Comparison of ENCODE assay signal across 12 cellular contexts in genomic region chr1:184953600-184954219, GRCh38. TPM values are rescaled to one million over a fixed set of nuclear protein-coding genes. Genes with fewer than 3 reads are reported as not detected.
A peak's percentile ranks its signal among the peaks of the same experiment; 100 is the strongest.
DNase-seq lines count a peak whose midpoint lies in the region; ATAC-seq, FAIRE-seq and TF ChIP-seq lines count a peak whose summit lies in the region.
"Had no signal": no experiment of that assay in that cellular context is flagged by ENCODE, and none has a peak within 500 bp of the region (broad histone marks: within the 10 kb centered on the region; RNA-seq: fewer than 3 reads in every experiment).

No MANE protein-coding gene starts in this region.

- peaks cover 34 to 72% (median 70%) of the 10 kb centered on the region in 3 donors for H3K4me1 Mint-ChIP-seq in CD8-positive, alpha-beta memory T cell
- H3K4me1 Mint-ChIP-seq in naive thymus-derived CD4-positive, alpha-beta T cell = peaks cover 0 to 15% (median 0%) of the 10 kb centered on the region in 7 donors

- no peak overlapping the region for H3K27ac ChIP-seq in CD8-positive, alpha-beta memory T cell (ENCODE audit: low read depth, low read length)
- H3K27ac ChIP-seq in GM12878 (ENCODE audit: control insufficient read depth, insufficient read depth) = no peak overlapping the region
- H3K27ac ChIP-seq in naive thymus-derived CD4-positive, alpha-beta T cell (ENCODE audit: low read depth, low read length) = no peak overlapping the region
- H3K27ac ChIP-seq: VCaP had no signal

- no peak for FAIRE-seq in GM12878 (lab: Jason Lieb, UNC)
- FAIRE-seq in GM12891 (lab: Jason Lieb, UNC) = no peak

- no peak for TF ChIP-seq CTCF in GM12878 (IDR thresholded peaks at IDR 0.05 in 2 of 3, conservative IDR thresholded peaks at IDR 0.05 in 1 of 3; ENCODE audit: control insufficient read depth in 2 of 3, extremely low read depth in 1 of 3, insufficient read depth in 1 of 3, low read depth in 3 of 3, low read length in 3 of 3)

- H3K9me3 ChIP-seq in CD8-positive, alpha-beta memory T cell (ENCODE audit: low read length) = no peaks in the 10 kb centered on the region
- no peaks in the 10 kb centered on the region for H3K9me3 ChIP-seq in GM12878 (replicated peaks; ENCODE audit: control insufficient read depth, insufficient read depth, low read length)
- no peaks in the 10 kb centered on the region for H3K9me3 ChIP-seq in naive thymus-derived CD4-positive, alpha-beta T cell (ENCODE audit: control insufficient read depth in 2 of 3, low read length in 3 of 3)

- RAD21 ChIA-PET in GM12878 (lab: Charles Lee; ENCODE audit: unreplicated experiment) = interaction anchor here (1.2 kb wide), 1 partner anchor 13 kb away, joined by 3 read pairs; no protein-coding TSS in a partner anchor

- intact Hi-C loops in GM12878 (cut with micrococcal nuclease; ENCODE audit: unreplicated experiment) = no loop called here
- intact Hi-C loops in naive thymus-derived CD4-positive, alpha-beta T cell (cut with micrococcal nuclease) = loop anchor here in 1 of 2 donors (2.0 kb wide), 1 partner anchor 19 kb away; no protein-coding TSS in a partner anchor

- CTCF ChIA-PET in CD8-positive, alpha-beta memory T cell (lab: Charles Lee) = no interaction called here
- CTCF ChIA-PET in GM12878 (lab: Yijun Ruan, JAX) = interaction anchor here (0.6 to 1.3 kb wide), 3 partner anchors 18 to 145 kb away, joined by 3 to 4 read pairs (median 3); no protein-coding TSS in a partner anchor
- CTCF ChIA-PET in naive thymus-derived CD4-positive, alpha-beta T cell (lab: Charles Lee) = no interaction called here

- no peak overlapping the region for H3K4me2 ChIP-seq in GM12878 (ENCODE audit: control insufficient read depth, insufficient read depth)

- in situ Hi-C loops in GM12878 (cut with MboI) = no loop called here

- TF ChIP-seq POLR2A in GM12878 (IDR thresholded peaks at IDR 0.05; ENCODE audit: low read depth, low read length) (no peak), GM12891 (IDR thresholded peaks at IDR 0.05; ENCODE audit: low read depth, low read length) (no peak)

- no peak overlapping the region for H3K4me3 ChIP-seq in CD8-positive, alpha-beta memory T cell (ENCODE audit: low read length)
- H3K4me3 ChIP-seq in GM12878 = no peak overlapping the region
- H3K4me3 ChIP-seq in naive thymus-derived CD4-positive, alpha-beta T cell (ENCODE audit: low read length) = no peak overlapping the region

- peaks cover 0 to 1% of the 10 kb centered on the region in 2 donors for H3K27me3 Mint-ChIP-seq in CD8-positive, alpha-beta memory T cell
- peaks cover 0 to 2% (median 0%) of the 10 kb centered on the region in 5 donors for H3K27me3 Mint-ChIP-seq in naive thymus-derived CD4-positive, alpha-beta T cell

- no peaks in the 10 kb centered on the region for H3K36me3 ChIP-seq in CD8-positive, alpha-beta memory T cell (ENCODE audit: insufficient read depth, low read length)
- no peaks in the 10 kb centered on the region for H3K36me3 ChIP-seq in GM12878 (ENCODE audit: control insufficient read depth in 2 of 2, insufficient read depth in 2 of 2, low read length in 1 of 2)
- no peaks in the 10 kb centered on the region for H3K36me3 ChIP-seq in naive thymus-derived CD4-positive, alpha-beta T cell (ENCODE audit: control insufficient read depth in 2 of 3, insufficient read depth in 3 of 3, low read length in 3 of 3)

- ATAC-seq in GM12878 (no peak), GM18861 (IDR thresholded peaks at IDR 0.05; ENCODE audit: unreplicated experiment) (no peak)
- peak; percentile 53 for ATAC-seq in naive thymus-derived CD4-positive, alpha-beta T cell

- peaks cover 0 to 17% (median 7%) of the 10 kb centered on the region in 3 donors for H3K36me3 Mint-ChIP-seq in CD8-positive, alpha-beta memory T cell
- H3K36me3 Mint-ChIP-seq in naive thymus-derived CD4-positive, alpha-beta T cell = peaks cover 0 to 12% (median 0%) of the 10 kb centered on the region in 5 donors

- TF ChIP-seq RAD21 in GM12878 (IDR thresholded peaks at IDR 0.05; ENCODE audit: insufficient read depth, low read depth, low read length) = no peak

- H4K20me1 ChIP-seq in GM12878 (ENCODE audit: control insufficient read depth, insufficient read depth) = no peaks in the 10 kb centered on the region

- H2AFZ ChIP-seq in GM12878 (ENCODE audit: control insufficient read depth, low read depth, low read length) = no peak overlapping the region

- DNase-seq in CD8-positive, alpha-beta memory T cell = no peak
- DNase-seq in HT1080 (ENCODE audit: low read depth) (peak; percentile 82), GM12878 (ENCODE audit: low read depth, low spot score) (no peak), putamen (ENCODE audit: low spot score) (no peak), OCI-M2 (lab: John Stamatoyannopoulos, UW; ENCODE audit: unreplicated experiment) (no peak), GM12891 (ENCODE audit: insufficient read length, low spot score) (no peak)
- no peak for DNase-seq in naive thymus-derived CD4-positive, alpha-beta T cell
- DNase-seq: NCI-H774; stimulated activated CD8-positive, alpha-beta memory T cell treated with anti-CD3 and anti-CD28 coated beads, Interleukin-4, amount 100 ng/mL, for 48 hours had no signal

- no peaks in the 10 kb centered on the region for H3K9me3 Mint-ChIP-seq in CD8-positive, alpha-beta memory T cell
- no peaks in the 10 kb centered on the region for H3K9me3 Mint-ChIP-seq in naive thymus-derived CD4-positive, alpha-beta T cell

- H3K4me1 ChIP-seq in CD8-positive, alpha-beta memory T cell (ENCODE audit: insufficient read depth, low read length) = no peaks in the 10 kb centered on the region
- no peaks in the 10 kb centered on the region for H3K4me1 ChIP-seq in GM12878 (ENCODE audit: control insufficient read depth, insufficient read depth, low read length)
- H3K4me1 ChIP-seq in naive thymus-derived CD4-positive, alpha-beta T cell (ENCODE audit: control insufficient read depth in 2 of 2, insufficient read depth in 2 of 2, low read length in 2 of 2) = peaks cover 0 to 10% of the 10 kb centered on the region in 2 donors

- no TSS peak for BruUV-seq in GM12878 (replicated peaks; lab: Mats Ljungman, UMichigan)

- H3K4me3 Mint-ChIP-seq in CD8-positive, alpha-beta memory T cell = peak overlapping the region in 5 of 7 donors; percentile 6 to 33 (median 23)
- H3K4me3 Mint-ChIP-seq in naive thymus-derived CD4-positive, alpha-beta T cell = peak overlapping the region in 1 of 10 donors; percentile 33

- POLR2A ChIA-PET in CD8-positive, alpha-beta memory T cell (lab: Charles Lee) = no interaction called here
- POLR2A ChIA-PET in GM12878 (lab: Charles Lee) = no interaction called here
- POLR2A ChIA-PET in naive thymus-derived CD4-positive, alpha-beta T cell (lab: Charles Lee) = no interaction called here

- no peak overlapping the region for H3K9ac ChIP-seq in GM12878 (ENCODE audit: control insufficient read depth, insufficient read depth, low read length)

- SMC1A ChIA-PET in GM12878 (lab: Charles Lee; ENCODE audit: uncharacterized antibody, unreplicated experiment) = interaction anchor here (1.2 to 2.5 kb wide), 2 partner anchors 19 to 148 kb away, joined by 3 to 11 read pairs; no protein-coding TSS in a partner anchor

- WGBS in GM12878 (ENCODE audit: insufficient coverage, insufficient replicate concordance, low lambda C conversion rate, missing lambda C conversion rate) = 79% methylated on average over 6 of the region's 6 CpGs

- peak overlapping the region in 6 of 8 donors; percentile 44 to 86 (median 77) for H3K27ac Mint-ChIP-seq in CD8-positive, alpha-beta memory T cell
- peak overlapping the region in 1 of 9 donors; percentile 44 for H3K27ac Mint-ChIP-seq in naive thymus-derived CD4-positive, alpha-beta T cell
- H3K27ac Mint-ChIP-seq: progenitor cell of endocrine pancreas had no signal

- H3K27me3 ChIP-seq in CD8-positive, alpha-beta memory T cell (ENCODE audit: insufficient read depth, low read length, poor library complexity, severe bottlenecking) = no peaks in the 10 kb centered on the region
- H3K27me3 ChIP-seq in GM12878 (replicated peaks in 1 of 2; ENCODE audit: control insufficient read depth in 2 of 2, insufficient read depth in 2 of 2, low read length in 1 of 2) = no peaks in the 10 kb centered on the region
- no peaks in the 10 kb centered on the region for H3K27me3 ChIP-seq in naive thymus-derived CD4-positive, alpha-beta T cell (ENCODE audit: control insufficient read depth in 2 of 2, insufficient read depth in 2 of 2, low read length in 2 of 2)

- TF ChIP-seq EP300 in GM12878 (IDR thresholded peaks at IDR 0.05; ENCODE audit: borderline replicate concordance in 1 of 2, control insufficient read depth in 1 of 2, low read depth in 2 of 2, low read length in 2 of 2) = no peak

- no peaks in the 10 kb centered on the region; the same call in 1 of the 2 replicates for H3K79me2 ChIP-seq in GM12878 (ENCODE audit: control insufficient read depth, insufficient read depth, low read length)

TF ChIP-seq in GM12878, 131 proteins besides CTCF, POLR2A, EP300 and RAD21 (continues in another document):
- TF ChIP-seq RUNX3 (IDR thresholded peaks at IDR 0.05; ENCODE audit: low read length) = peak; percentile 16; the same call in 1 of the 2 replicates

TF ChIP-seq in GM12891, 5 proteins besides CTCF, POLR2A, EP300 and RAD21 (continues in another document):
- TF ChIP-seq TAF1 (IDR thresholded peaks at IDR 0.05; ENCODE audit: low read depth, low read length) = no peak

RNA-seq across cellular contexts. Expression of gene NIBAN1, which starts 20.6 kb away (rescaled TPM):
- total RNA-seq in CD8-positive, alpha-beta memory T cell = 10 to 100 TPM; 51.8 to 55.7 TPM
- 40.0 TPM for polyA plus RNA-seq in CD8-positive, alpha-beta memory T cell
- total RNA-seq in HT1080 (2014; rRNA removed; shearing (Covaris generic)) = 24.8 and 27.6 TPM in 2 replicates
- 10.1 and 14.6 TPM in 2 replicates for polyA plus RNA-seq in HT1080 (2015; cell fraction: cytosol; rRNA removed)
- polyA plus RNA-seq in HT1080 (2015; cell fraction: nucleus; rRNA removed) = 29.8 and 31.7 TPM in 2 replicates
- total RNA-seq in GM12878 (2013; cell fraction: nucleolus; rRNA removed) = 16.0 and 19.5 TPM in 2 replicates
- total RNA-seq in GM12878 (2014; rRNA removed) (59.4 and 63.8 TPM in 2 replicates), GM12878 (2014; rRNA removed; fragmentation: Illumina TruSeq; extraction: Trizol) (58.9 and 59.9 TPM in 2 replicates), GM12878 (2021) (66.4 and 67.8 TPM in 2 replicates)
- polyA plus RNA-seq in GM12878 (2011; ENCODE audit: low read depth) = 11.4 TPM
- polyA plus RNA-seq in GM12878 (2011; rRNA removed) (14.0 and 14.3 TPM in 2 replicates), GM12878 (2014; fragmentation: Illumina TruSeq; extraction: Trizol) (62.3 and 69.0 TPM in 2 replicates), GM12878 (2014; fragmentation: Nextera tagmentation; extraction: Ambion mirVana) (10 to 100 TPM; 11.2 to 15.1 TPM), GM12878 (2014; rRNA removed) (40.0 and 40.9 TPM in 2 replicates), GM12878 (2016; fragmentation: Nextera tagmentation; extraction: Ambion mirVana) (10 to 100 TPM; 42.6 to 45.9 TPM)
- polyA plus RNA-seq in GM12878 (2011; cell fraction: cytosol; rRNA removed) = 9.7 and 10.6 TPM in 2 replicates
- 9.3 and 16.1 TPM in 2 replicates for polyA plus RNA-seq in GM12878 (2011; cell fraction: nucleus; rRNA removed)
- polyA plus RNA-seq in GM12878 (2012) = 15.2 TPM in 2 replicates
- polyA minus RNA-seq in GM12878 (2011; rRNA and poly(A)+ RNA removed) = 18.1 and 19.2 TPM in 2 replicates
- polyA minus RNA-seq in GM12878 (2011; cell fraction: cytosol; rRNA and poly(A)+ RNA removed) = 7.4 and 10.1 TPM in 2 replicates
- polyA minus RNA-seq in GM12878 (2011; cell fraction: nucleus; rRNA and poly(A)+ RNA removed) = 8.0 and 15.4 TPM in 2 replicates
- total RNA-seq in naive thymus-derived CD4-positive, alpha-beta T cell = 10 to 100 TPM in 2 of 5 experiments, 1 to 10 TPM in 3; 1.7 to 41.6 (median 4.6) TPM
- under 1 TPM; 0.20 to 0.50 TPM for polyA plus RNA-seq in naive thymus-derived CD4-positive, alpha-beta T cell
- polyA plus RNA-seq in GM12891 (2012; ENCODE audit: low read depth, missing spikeins) = 17.5 TPM
